Comparison of ENCODE assay signal across 11 cellular contexts in genomic region chr9:136534396-136534795, GRCh38. TPM values are rescaled to one million over a fixed set of nuclear protein-coding genes. Genes with fewer than 3 reads are reported as not detected.
A peak's percentile ranks its signal among the peaks of the same experiment; 100 is the strongest.
DNase-seq lines count a peak whose midpoint lies in the region; FAIRE-seq and TF ChIP-seq lines count a peak whose summit lies in the region.
"Had no signal": no experiment of that assay in that cellular context is flagged by ENCODE, and none has a peak within 500 bp of the region (broad histone marks: within the 10 kb centered on the region; RNA-seq: fewer than 3 reads in every experiment).

No MANE protein-coding gene starts in this region.

- H3K36me3 ChIP-seq in astrocyte (ENCODE audit: insufficient read depth, low read length), result no peaks in the 10 kb centered on the region
- peaks cover 0 to 8% of the 10 kb centered on the region in 2 donors for H3K36me3 ChIP-seq in muscle layer of duodenum (ENCODE audit: control insufficient read depth in 1 of 2, insufficient read depth in 2 of 2, low read length in 2 of 2)
- no peaks in the 10 kb centered on the region for H3K36me3 ChIP-seq in adrenal gland (replicated peaks in 1 of 2)

- TF ChIP-seq CTCF in astrocyte (IDR thresholded peaks at IDR 0.05; ENCODE audit: insufficient read depth, low read depth, low read length), result no peak
- no peak for TF ChIP-seq CTCF in adrenal gland (IDR thresholded peaks at IDR 0.05)

- H3K27ac ChIP-seq in astrocyte (ENCODE audit: low read depth, low read length) (no peak overlapping the region), muscle layer of duodenum (ENCODE audit: low read length) (peak overlapping the region; percentile 16), adrenal gland (no peak overlapping the region)

- FAIRE-seq in astrocyte (lab: Jason Lieb, UNC) (no peak), H54 (lab: Jason Lieb, UNC) (no peak)
- FAIRE-seq: H1 had no signal

- H4K20me1 ChIP-seq in astrocyte (ENCODE audit: insufficient read depth, low read length), result peaks cover 88% of the 10 kb centered on the region

- no peaks in the 10 kb centered on the region for H3K27me3 Mint-ChIP-seq in astrocyte (ENCODE audit: low read depth, unreplicated experiment)

- no peak overlapping the region for H3K4me3 ChIP-seq in astrocyte (ENCODE audit: insufficient read depth, low read depth, low read length)
- H3K4me3 ChIP-seq in muscle layer of duodenum (ENCODE audit: low read depth in 1 of 2, low read length in 2 of 2), result no peak overlapping the region
- H3K4me3 ChIP-seq in adrenal gland, result no peak overlapping the region

- peaks cover 78% of the 10 kb centered on the region for H3K79me2 ChIP-seq in astrocyte (ENCODE audit: insufficient read depth, low read length)

- H3K9me3 Mint-ChIP-seq in astrocyte (ENCODE audit: unreplicated experiment), result no peaks in the 10 kb centered on the region

- no peak overlapping the region for H2AFZ ChIP-seq in astrocyte (ENCODE audit: low read depth, low read length)

- H3K27ac Mint-ChIP-seq in astrocyte (ENCODE audit: unreplicated experiment), result peak overlapping the region; percentile 50

- POLR2A ChIA-PET in HEK293T (lab: Yijun Ruan, JAX), result no interaction called here

- intact Hi-C loops in adrenal gland (cut with DNase I), result no loop called here

- peaks cover 1% of the 10 kb centered on the region for H3K36me3 Mint-ChIP-seq in astrocyte (ENCODE audit: low read depth, unreplicated experiment)

- H3K4me3 Mint-ChIP-seq in astrocyte (ENCODE audit: unreplicated experiment), result no peak overlapping the region

- peaks cover 2% of the 10 kb centered on the region for H3K4me1 Mint-ChIP-seq in astrocyte (ENCODE audit: low read depth, unreplicated experiment)

- H3K9me3 ChIP-seq in astrocyte (ENCODE audit: insufficient read depth, low read depth, low read length) (no peaks in the 10 kb centered on the region), muscle layer of duodenum (ENCODE audit: control insufficient read depth in 1 of 2, low read length in 2 of 2) (no peaks in the 10 kb centered on the region), adrenal gland (replicated peaks in 1 of 3) (no peaks in the 10 kb centered on the region)

- CTCF ChIA-PET in HEK293T (lab: Yijun Ruan, JAX), result no interaction called here

- 84 to 97% (median 87%) methylated on average over 10 to 16 of the region's 16 CpGs for WGBS in adrenal gland, 4 donors

- no peaks in the 10 kb centered on the region for H3K27me3 ChIP-seq in astrocyte (ENCODE audit: insufficient read depth, low read length)
- no peaks in the 10 kb centered on the region for H3K27me3 ChIP-seq in muscle layer of duodenum (ENCODE audit: low read depth, low read length)
- no peaks in the 10 kb centered on the region for H3K27me3 ChIP-seq in adrenal gland

- no peak overlapping the region for H3K4me2 ChIP-seq in astrocyte (ENCODE audit: low read length)

- TF ChIP-seq POLR2A in H54 (IDR thresholded peaks at IDR 0.05; ENCODE audit: low read depth, low read length) (no peak), adrenal gland (IDR thresholded peaks at IDR 0.05) (no peak)

- H3K4me1 ChIP-seq in astrocyte (ENCODE audit: insufficient read depth, low read length) (peaks cover 23% of the 10 kb centered on the region), muscle layer of duodenum (ENCODE audit: control insufficient read depth in 1 of 2, insufficient read depth in 2 of 2, low read length in 2 of 2) (peaks cover 0 to 80% of the 10 kb centered on the region in 2 donors), adrenal gland (replicated peaks in 1 of 2) (peaks cover 0 to 44% of the 10 kb centered on the region in 2 donors)

- DNase-seq in stimulated activated CD4-positive, alpha-beta T cell treated with anti-CD3 and anti-CD28 coated beads, Interleukin-15, amount 100 ng/mL, for 24 hours, result peak; percentile 31
- DNase-seq in stimulated activated CD4-positive, alpha-beta T cell treated with anti-CD3 and anti-CD28 coated beads, Interleukin-4, amount 100 ng/mL, for 24 hours, result no peak
- DNase-seq in astrocyte (ENCODE audit: low read depth) (no peak), inferior parietal cortex (ENCODE audit: extremely low spot score) (no peak), HEK293T (ENCODE audit: extremely low spot score) (no peak), H54 (ENCODE audit: insufficient read length, low spot score) (no peak), adrenal gland (no peak)
- DNase-seq: AML-193, SW 1271 had no signal

- no peak overlapping the region for H3K9ac ChIP-seq in astrocyte (ENCODE audit: low read length)

TF ChIP-seq in HEK293T, 16 proteins besides CTCF, POLR2A, EP300 and RAD21:
- TF ChIP-seq CTBP1 (IDR thresholded peaks at IDR 0.05; ENCODE audit: borderline replicate concordance) (no peak), FOXM1 (IDR thresholded peaks at IDR 0.05; ENCODE audit: borderline replicate concordance) (no peak), ELF4 (IDR thresholded peaks at IDR 0.05) (no peak), BHLHE40 (IDR thresholded peaks at IDR 0.05; ENCODE audit: borderline replicate concordance) (no peak), FOXA1 (IDR thresholded peaks at IDR 0.05) (no peak), NFRKB (IDR thresholded peaks at IDR 0.05) (no peak), SP1 (IDR thresholded peaks at IDR 0.05) (no peak), LEF1 (IDR thresholded peaks at IDR 0.05; ENCODE audit: borderline replicate concordance) (no peak), HDGF (IDR thresholded peaks at IDR 0.05; ENCODE audit: borderline replicate concordance) (no peak), SUZ12 (IDR thresholded peaks at IDR 0.05) (no peak), FOXK2 (IDR thresholded peaks at IDR 0.05) (no peak), PKNOX1 (IDR thresholded peaks at IDR 0.05) (no peak)
TF ChIP-seq in HEK293T: peak in this region for 0.

RNA-seq across cellular contexts. Expression of gene NOTCH1, which starts 11.5 kb away (rescaled TPM):
- total RNA-seq in astrocyte (34.1 and 35.5 TPM in 2 replicates), adrenal gland (10 to 100 TPM; 18.1 to 31.5 (median 25.7) TPM)
- 10 to 100 TPM in 1 of 3 donors, 1 to 10 TPM in 1, under 1 TPM in 1; 0.81 to 21.2 (median 6.2) TPM for polyA plus RNA-seq in adrenal gland

RNA-seq across cellular contexts. Expression of gene SEC16A, which starts 51.6 kb away (rescaled TPM):
- total RNA-seq in astrocyte (94.5 and 103 TPM in 2 replicates), adrenal gland (100 to 1,000 TPM in 1 of 8 donors, 10 to 100 TPM in 7; 48.4 to 107 (median 56.5) TPM)
- polyA plus RNA-seq in adrenal gland, result 10 to 100 TPM; 52.0 to 81.6 (median 77.0) TPM
